Comparison of ENCODE assay signal across 8 cellular contexts in the genomic region with DNA sequence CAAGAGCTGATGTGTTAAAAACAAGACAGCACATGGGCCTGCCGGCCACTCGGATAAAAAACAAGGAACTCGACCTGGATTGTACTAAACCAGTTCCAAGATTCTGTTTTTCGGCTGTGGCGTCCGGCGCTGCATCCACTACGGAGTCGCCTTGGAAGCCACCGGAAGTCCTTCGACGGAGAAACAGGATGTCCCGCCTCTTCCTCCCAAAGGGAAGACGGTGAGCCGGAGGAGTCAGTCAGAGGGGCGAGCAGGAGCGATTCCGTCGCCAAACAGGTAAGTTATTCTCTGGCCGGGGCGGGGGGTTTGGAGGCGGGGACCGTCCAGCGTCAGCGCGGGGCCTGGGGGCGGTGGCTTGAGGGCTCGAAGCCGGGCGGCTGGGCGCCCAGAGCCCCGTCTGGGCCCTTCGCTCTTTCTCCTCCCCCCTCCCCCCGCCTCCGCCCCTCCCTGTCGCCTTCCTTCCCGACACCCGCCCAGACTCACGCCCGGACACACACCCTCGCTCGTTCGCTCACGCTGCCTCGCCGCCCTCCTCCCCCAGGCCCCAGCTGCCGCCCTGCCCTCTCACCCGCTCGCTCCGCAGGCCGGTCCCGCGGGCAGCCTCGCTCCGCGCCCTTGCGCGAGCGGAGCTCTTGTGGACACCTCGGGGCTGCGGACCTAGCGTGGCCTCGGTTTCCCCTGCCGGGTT. TPM values are rescaled to one million over a fixed set of nuclear protein-coding genes. Genes with fewer than 3 reads are reported as not detected.
DNase-seq lines count a peak whose midpoint lies in the region; ATAC-seq and TF ChIP-seq lines count a peak whose summit lies in the region.

A gene with protein sequence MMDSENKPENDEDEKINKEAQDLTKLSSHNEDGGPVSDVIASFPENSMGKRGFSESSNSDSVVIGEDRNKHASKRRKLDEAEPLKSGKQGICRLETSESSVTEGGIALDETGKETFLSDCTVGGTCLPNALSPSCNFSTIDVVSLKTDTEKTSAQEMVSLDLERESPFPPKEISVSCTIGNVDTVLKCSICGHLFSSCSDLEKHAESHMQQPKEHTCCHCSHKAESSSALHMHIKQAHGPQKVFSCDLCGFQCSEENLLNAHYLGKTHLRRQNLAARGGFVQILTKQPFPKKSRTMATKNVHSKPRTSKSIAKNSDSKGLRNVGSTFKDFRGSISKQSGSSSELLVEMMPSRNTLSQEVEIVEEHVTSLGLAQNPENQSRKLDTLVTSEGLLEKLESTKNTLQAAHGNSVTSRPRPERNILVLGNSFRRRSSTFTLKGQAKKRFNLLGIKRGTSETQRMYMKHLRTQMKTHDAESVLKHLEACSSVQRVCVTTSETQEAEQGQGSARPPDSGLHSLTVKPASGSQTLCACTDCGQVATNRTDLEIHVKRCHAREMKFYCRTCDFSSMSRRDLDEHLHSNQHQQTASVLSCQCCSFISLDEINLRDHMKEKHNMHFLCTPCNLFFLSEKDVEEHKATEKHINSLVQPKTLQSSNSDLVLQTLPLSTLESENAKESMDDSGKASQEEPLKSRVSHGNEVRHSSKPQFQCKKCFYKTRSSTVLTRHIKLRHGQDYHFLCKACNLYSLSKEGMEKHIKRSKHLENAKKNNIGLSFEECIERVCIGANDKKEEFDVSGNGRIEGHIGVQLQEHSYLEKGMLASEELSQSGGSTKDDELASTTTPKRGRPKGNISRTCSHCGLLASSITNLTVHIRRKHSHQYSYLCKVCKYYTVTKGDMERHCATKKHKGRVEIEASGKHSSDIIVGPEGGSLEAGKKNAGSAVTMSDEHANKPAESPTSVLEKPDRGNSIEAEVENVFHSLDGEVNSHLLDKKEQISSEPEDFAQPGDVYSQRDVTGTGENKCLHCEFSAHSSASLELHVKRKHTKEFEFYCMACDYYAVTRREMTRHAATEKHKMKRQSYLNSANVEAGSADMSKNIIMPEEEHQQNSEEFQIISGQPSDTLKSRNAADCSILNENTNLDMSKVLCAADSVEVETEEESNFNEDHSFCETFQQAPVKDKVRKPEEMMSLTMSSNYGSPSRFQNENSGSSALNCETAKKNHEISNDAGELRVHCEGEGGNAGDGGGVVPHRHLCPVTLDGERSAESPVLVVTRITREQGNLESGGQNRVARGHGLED (N-terminal part only) (plus strand): TSS at position 209 of the 688 bp plus-strand sequence. CDS start 33,150 bp downstream, outside the sequence.

- TF ChIP-seq CTCF in LNCaP clone FGC (IDR thresholded peaks at IDR 0.05; ENCODE audit: control insufficient read depth, extremely low read depth, insufficient read depth) (no peak), natural killer cell (IDR thresholded peaks at IDR 0.05) (no peak)

- peak; percentile 92 for DNase-seq in EH (ENCODE audit: low read depth)
- peak; percentile 92 for DNase-seq in H4 (ENCODE audit: low spot score)
- peak; percentile 84 for DNase-seq in LNCaP clone FGC (ENCODE audit: low read depth)
- DNase-seq in RPMI8226: peak; percentile 95
- peak; percentile 74 to 76 for DNase-seq in activated T-helper 1 cell treated with anti-CD3 and anti-CD28 coated beads, Interleukin-2, amount 50 U/mL, for 16 hours (ENCODE audit: low read depth in 1 of 2, low spot score in 1 of 2)
- peak; percentile 92 for DNase-seq in fibroblast of peridontal ligament (ENCODE audit: extremely low read depth)
- peak; percentile 85 for DNase-seq in natural killer cell
- DNase-seq in stimulated activated naive CD8-positive, alpha-beta T cell treated with anti-CD3 and anti-CD28 coated beads, Interleukin-15, Interleukin-2, amounts not matched to agents 100 U/mL and 50 U/mL, for 24 hours: peak; percentile 87

- no peaks in the 10 kb centered on the region for H3K9me3 Mint-ChIP-seq in natural killer cell

- peak; percentile 72 to 88 (median 78) for ATAC-seq in natural killer cell
- ATAC-seq in stimulated activated naive CD8-positive, alpha-beta T cell treated with anti-CD3 and anti-CD28 coated beads, Interleukin-15, Interleukin-2, amounts not matched to agents 100 U/mL and 50 U/mL, for 24 hours: peak; percentile 85

- H3K27ac Mint-ChIP-seq in natural killer cell: peak within 1 kb of the TSS; percentile 94 to 95

- H3K27me3 Mint-ChIP-seq in natural killer cell (ENCODE audit: low read depth in 2 of 2): no peaks in the 10 kb centered on the region

- no peaks in the 10 kb centered on the region for H3K36me3 Mint-ChIP-seq in natural killer cell

- H3K4me1 Mint-ChIP-seq in natural killer cell: peaks cover 58 to 65% of the 10 kb centered on the region in 2 donors

- peak within 1 kb of the TSS; percentile 89 for H3K4me3 ChIP-seq in LNCaP clone FGC (ENCODE audit: low read depth, low read length)

- peak within 1 kb of the TSS; percentile 93 for H3K4me3 Mint-ChIP-seq in natural killer cell

- intact Hi-C loops in natural killer cell (cut with micrococcal nuclease): loop anchor here (1.0 to 5.0 kb wide), 5 partner anchors 99 to 612 kb away; partner anchors contain the start of genes TIMM21 and TSHZ1

RNA-seq across cellular contexts. Expression of the gene that starts here (rescaled TPM):
- 3.5 and 5.6 TPM in 2 replicates for total RNA-seq in H4 (2014; rRNA removed; shearing (Covaris generic))
- total RNA-seq in natural killer cell: 10 to 100 TPM; 28.4 to 36.7 (median 36.3) TPM

Comparison
In these comparisons a context has a peak if more than half of its experiments do, and no peak if none do; other contexts are left out.
1. Peak in every context shown above with its lines: DNase-seq, ATAC-seq and H3K4me3 ChIP-seq.